Comparison of ENCODE assay signal across 7 cellular contexts in genomic region chr1:152654110-152654509, GRCh38. TPM values are rescaled to one million over a fixed set of nuclear protein-coding genes. Genes with fewer than 3 reads are reported as not detected.
DNase-seq lines count a peak whose midpoint lies in the region; ATAC-seq, FAIRE-seq and TF ChIP-seq lines count a peak whose summit lies in the region.
"Had no signal": no experiment of that assay in that cellular context is flagged by ENCODE, and none has a peak within 500 bp of the region (broad histone marks: within the 10 kb centered on the region; RNA-seq: fewer than 3 reads in every experiment).

No MANE protein-coding gene starts in this region.

- FAIRE-seq in TTC549 (lab: Jason Lieb, UNC): peak; percentile 91

- ATAC-seq in GM19351 (IDR thresholded peaks at IDR 0.05; ENCODE audit: unreplicated experiment): no peak

- no peak overlapping the region for H3K4me3 ChIP-seq in Jurkat, Clone E6-1 (ENCODE audit: low read length)
- no peak overlapping the region for H3K4me3 ChIP-seq in fibroblast of the aortic adventitia (ENCODE audit: low read depth, low read length)

- peak; percentile 41 for DNase-seq in COLO668 (lab: John Stamatoyannopoulos, UW; ENCODE audit: unreplicated experiment)
- peak; percentile 52 for DNase-seq in Jurkat, Clone E6-1 (ENCODE audit: low read depth, low spot score)
- peak; percentile 60 for DNase-seq in fibroblast of the aortic adventitia (ENCODE audit: low read depth)
- DNase-seq in stimulated activated CD8-positive, alpha-beta memory T cell treated with anti-CD3 and anti-CD28 coated beads, Interleukin-15, amount 100 ng/mL, for 24 hours (ENCODE audit: low read depth): peak; percentile 12

- TF ChIP-seq CTCF in fibroblast of the aortic adventitia (IDR thresholded peaks at IDR 0.05; ENCODE audit: insufficient read depth, low read length): peak; percentile 77

RNA-seq across cellular contexts. Expression of gene LCE2D, which starts 9.1 kb away (rescaled TPM):
- polyA plus RNA-seq in Jurkat, Clone E6-1 (2012; ENCODE audit: insufficient read depth, insufficient read length): not detected
- not detected in 2 replicates for total RNA-seq in fibroblast of the aortic adventitia (ENCODE audit: low replicate concordance)
- total RNA-seq: T-helper 2 cell treated with Interferon-gamma antibody and Interleukin-4, amounts not matched to agents 100 ng/mL and 5 ng/mL, for 36 hours had no signal

RNA-seq across cellular contexts. Expression of gene LCE2C, which starts 21.0 kb away (rescaled TPM):
- not detected for polyA plus RNA-seq in Jurkat, Clone E6-1 (2012; ENCODE audit: insufficient read depth, insufficient read length)
- not detected in 2 replicates for total RNA-seq in fibroblast of the aortic adventitia (ENCODE audit: low replicate concordance)
- total RNA-seq: T-helper 2 cell treated with Interferon-gamma antibody and Interleukin-4, amounts not matched to agents 100 ng/mL and 5 ng/mL, for 36 hours had no signal

RNA-seq across cellular contexts. Expression of gene LCE3A, which starts 31.2 kb away (rescaled TPM):
- polyA plus RNA-seq in Jurkat, Clone E6-1 (2012; ENCODE audit: insufficient read depth, insufficient read length): not detected
- total RNA-seq in fibroblast of the aortic adventitia (ENCODE audit: low replicate concordance): not detected in 2 replicates
- total RNA-seq: T-helper 2 cell treated with Interferon-gamma antibody and Interleukin-4, amounts not matched to agents 100 ng/mL and 5 ng/mL, for 36 hours had no signal

RNA-seq across cellular contexts. Expression of gene LCE2B, which starts 31.8 kb away (rescaled TPM):
- not detected for polyA plus RNA-seq in Jurkat, Clone E6-1 (2012; ENCODE audit: insufficient read depth, insufficient read length)
- total RNA-seq in fibroblast of the aortic adventitia (ENCODE audit: low replicate concordance): not detected in 2 replicates
- total RNA-seq: T-helper 2 cell treated with Interferon-gamma antibody and Interleukin-4, amounts not matched to agents 100 ng/mL and 5 ng/mL, for 36 hours had no signal

RNA-seq across cellular contexts. Expression of gene LCE3B, which starts 40.5 kb away (rescaled TPM):
- polyA plus RNA-seq in Jurkat, Clone E6-1 (2012; ENCODE audit: insufficient read depth, insufficient read length): not detected
- total RNA-seq in fibroblast of the aortic adventitia (ENCODE audit: low replicate concordance): not detected in 2 replicates
- total RNA-seq: T-helper 2 cell treated with Interferon-gamma antibody and Interleukin-4, amounts not matched to agents 100 ng/mL and 5 ng/mL, for 36 hours had no signal
